7 cellular contexts compared by ENCODE assay signal in the genomic region with DNA sequence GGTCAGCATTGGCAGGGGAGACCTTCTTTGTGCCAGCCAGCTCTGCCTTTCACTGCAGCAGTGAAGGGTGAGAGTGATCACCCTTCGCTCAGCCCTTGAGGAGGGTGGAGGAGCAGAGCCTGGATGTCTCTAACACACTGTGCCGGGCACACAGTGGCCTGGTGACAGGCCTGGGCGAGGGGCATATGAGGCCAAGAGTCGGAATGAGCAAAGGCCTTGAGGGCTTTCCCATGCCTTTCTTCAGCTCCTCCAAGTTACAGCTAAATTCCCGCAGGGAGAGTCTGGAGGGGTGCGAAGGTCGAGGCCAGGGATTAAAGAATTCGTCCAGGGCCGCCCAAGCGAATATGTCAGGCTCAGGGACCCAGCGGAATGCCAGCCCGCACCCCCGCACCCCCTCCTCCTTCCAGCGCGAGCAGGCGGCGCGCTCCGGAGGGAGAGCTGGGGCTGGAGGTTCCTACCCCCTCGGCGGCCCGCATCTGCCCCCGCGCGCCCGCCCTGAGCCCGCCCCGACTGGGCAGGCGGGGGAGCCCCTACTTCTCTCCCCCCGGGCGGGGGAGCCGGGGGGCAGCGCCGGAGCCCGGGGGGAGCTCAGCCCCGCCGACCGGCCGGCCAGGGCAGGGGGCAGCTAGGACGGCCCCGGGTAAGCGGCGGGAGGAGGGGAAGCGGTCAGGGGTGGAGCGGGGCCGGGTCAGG. TPM values are rescaled to one million over a fixed set of nuclear protein-coding genes. Genes with fewer than 3 reads are reported as not detected.
A peak's percentile ranks its signal among the peaks of the same experiment; 100 is the strongest.
DNase-seq lines count a peak whose midpoint lies in the region; ATAC-seq and TF ChIP-seq lines count a peak whose summit lies in the region.

A gene with protein sequence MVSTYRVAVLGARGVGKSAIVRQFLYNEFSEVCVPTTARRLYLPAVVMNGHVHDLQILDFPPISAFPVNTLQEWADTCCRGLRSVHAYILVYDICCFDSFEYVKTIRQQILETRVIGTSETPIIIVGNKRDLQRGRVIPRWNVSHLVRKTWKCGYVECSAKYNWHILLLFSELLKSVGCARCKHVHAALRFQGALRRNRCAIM (plus strand): TSS at position 401 of the 693 bp plus-strand sequence. CDS start 3,546 bp downstream, outside the sequence.

- H3K36me3 Mint-ChIP-seq in activated naive CD4-positive, alpha-beta T cell treated with anti-CD3 and anti-CD28 coated beads, Interleukin-2, amount 50 U/mL, for 72 hours = no peaks in the 10 kb centered on the region
- no peaks in the 10 kb centered on the region for H3K36me3 Mint-ChIP-seq in type B pancreatic cell

- H2AFZ ChIP-seq in GM23248 = peak within 1 kb of the TSS; percentile 45

- peaks cover 41% of the 10 kb centered on the region for H3K4me1 Mint-ChIP-seq in type B pancreatic cell (ENCODE audit: unreplicated experiment)

- no peaks in the 10 kb centered on the region for H3K27me3 ChIP-seq in GM23248 (replicated peaks; ENCODE audit: insufficient read depth)

- no peaks in the 10 kb centered on the region for H3K9me2 ChIP-seq in GM23248 (ENCODE audit: insufficient read depth)

- H3K4me3 Mint-ChIP-seq in type B pancreatic cell = peak within 1 kb of the TSS; percentile 92

- H3K4me3 ChIP-seq in GM23248 = peak within 1 kb of the TSS; percentile 70

- no peaks in the 10 kb centered on the region for H3K9me3 Mint-ChIP-seq in activated naive CD4-positive, alpha-beta T cell treated with anti-CD3 and anti-CD28 coated beads, Interleukin-2, amount 50 U/mL, for 72 hours
- H3K9me3 Mint-ChIP-seq in type B pancreatic cell = no peaks in the 10 kb centered on the region

- H3K27me3 Mint-ChIP-seq in type B pancreatic cell = peaks cover 10% of the 10 kb centered on the region

- peak within 1 kb of the TSS in 1 of 2 donors; percentile 58 for H3K27ac Mint-ChIP-seq in activated naive CD4-positive, alpha-beta T cell treated with anti-CD3 and anti-CD28 coated beads, Interleukin-2, amount 50 U/mL, for 72 hours
- no peak within 1 kb of the TSS for H3K27ac Mint-ChIP-seq in type B pancreatic cell

- no peaks in the 10 kb centered on the region for H3K9me3 ChIP-seq in GM23248 (ENCODE audit: low read depth)

- peak within 1 kb of the TSS; percentile 85 for H3K4me2 ChIP-seq in GM23248 (ENCODE audit: unreplicated experiment)

- H3K36me3 ChIP-seq in GM23248 (ENCODE audit: low read depth) = no peaks in the 10 kb centered on the region

- H3K79me2 ChIP-seq in GM23248 (ENCODE audit: insufficient read depth) = no peaks in the 10 kb centered on the region

- no peak for TF ChIP-seq CTCF in type B pancreatic cell (conservative IDR thresholded peaks at IDR 0.05)

- H3K9ac ChIP-seq in GM23248 = peak within 1 kb of the TSS; percentile 43; the same call in 1 of the 2 replicates

- ATAC-seq in activated naive CD4-positive, alpha-beta T cell treated with anti-CD3 and anti-CD28 coated beads, Interleukin-2, amount 50 U/mL, for 72 hours = peak; percentile 54 to 76
- ATAC-seq in GM18511 (IDR thresholded peaks at IDR 0.05; ENCODE audit: unreplicated experiment) = no peak

- H3F3A ChIP-seq in GM23248 (ENCODE audit: insufficient read depth) = peaks cover 11% of the 10 kb centered on the region; the same call in 1 of the 2 replicates

- WGBS in GM23248 (ENCODE audit: low coverage in 1 of 2, low lambda C conversion rate in 2 of 2, missing lambda C conversion rate in 2 of 2), 2 experiments = 1 to 10% methylated on average over 6 to 44 of the region's 46 CpGs

- peaks cover 16% of the 10 kb centered on the region for H3K4me1 ChIP-seq in GM23248 (ENCODE audit: insufficient read depth)

- in situ Hi-C loops in GM23248 (cut with MboI) = no loop called here

- peak; percentile 73 for DNase-seq in GM23248
- peak; percentile 53 for DNase-seq in OCI-M1 (lab: John Stamatoyannopoulos, UW)
- peak in 1 of 2 donors; percentile 54 for DNase-seq in activated naive CD4-positive, alpha-beta T cell treated with anti-CD3 and anti-CD28 coated beads, Interleukin-2, amount 50 U/mL, for 72 hours (ENCODE audit: low spot score in 2 of 2)
- DNase-seq in head of caudate nucleus = peak; percentile 57 to 92 (median 82)
- peak; percentile 62 for DNase-seq in occipital lobe (lab: John Stamatoyannopoulos, UW)
- DNase-seq in type B pancreatic cell (ENCODE audit: extremely low spot score, unreplicated experiment) = peak; percentile 79

- no peaks in the 10 kb centered on the region for H4K20me1 ChIP-seq in GM23248 (ENCODE audit: insufficient read depth)

- H3K27ac ChIP-seq in GM23248 = no peak within 1 kb of the TSS

- intact Hi-C loops in head of caudate nucleus (cut with DNase I) = no loop called here

RNA-seq across cellular contexts. Expression of the gene that starts here (rescaled TPM):
- total RNA-seq in GM23248 (2014; rRNA removed; shearing (Covaris generic)) = 0.54 and 0.76 TPM in 2 replicates
- 0.08 and 0.11 TPM in 2 replicates for polyA plus RNA-seq in GM23248 (2016; fragmentation: Nextera tagmentation; extraction: Ambion mirVana)
- 1 to 10 TPM in 1 of 2 donors, not detected in 1; 1.1 TPM for total RNA-seq in activated naive CD4-positive, alpha-beta T cell treated with anti-CD3 and anti-CD28 coated beads, Interleukin-2, amount 50 U/mL, for 72 hours
- total RNA-seq in occipital lobe = 5.1 TPM
- total RNA-seq in type B pancreatic cell (ENCODE audit: low replicate concordance) = 6.4 and 29.4 TPM in 2 replicates

Comparison
In these comparisons a context has a peak if more than half of its experiments do, and no peak if none do; other contexts are left out.
1. Peak in DNase-seq, H3K4me3 ChIP-seq, H3K9ac ChIP-seq and H3K4me2 ChIP-seq in GM23248; RNA of the gene not detected or under 1 TPM.